ENCODE assay signal across 8 cellular contexts in the genomic region with DNA sequence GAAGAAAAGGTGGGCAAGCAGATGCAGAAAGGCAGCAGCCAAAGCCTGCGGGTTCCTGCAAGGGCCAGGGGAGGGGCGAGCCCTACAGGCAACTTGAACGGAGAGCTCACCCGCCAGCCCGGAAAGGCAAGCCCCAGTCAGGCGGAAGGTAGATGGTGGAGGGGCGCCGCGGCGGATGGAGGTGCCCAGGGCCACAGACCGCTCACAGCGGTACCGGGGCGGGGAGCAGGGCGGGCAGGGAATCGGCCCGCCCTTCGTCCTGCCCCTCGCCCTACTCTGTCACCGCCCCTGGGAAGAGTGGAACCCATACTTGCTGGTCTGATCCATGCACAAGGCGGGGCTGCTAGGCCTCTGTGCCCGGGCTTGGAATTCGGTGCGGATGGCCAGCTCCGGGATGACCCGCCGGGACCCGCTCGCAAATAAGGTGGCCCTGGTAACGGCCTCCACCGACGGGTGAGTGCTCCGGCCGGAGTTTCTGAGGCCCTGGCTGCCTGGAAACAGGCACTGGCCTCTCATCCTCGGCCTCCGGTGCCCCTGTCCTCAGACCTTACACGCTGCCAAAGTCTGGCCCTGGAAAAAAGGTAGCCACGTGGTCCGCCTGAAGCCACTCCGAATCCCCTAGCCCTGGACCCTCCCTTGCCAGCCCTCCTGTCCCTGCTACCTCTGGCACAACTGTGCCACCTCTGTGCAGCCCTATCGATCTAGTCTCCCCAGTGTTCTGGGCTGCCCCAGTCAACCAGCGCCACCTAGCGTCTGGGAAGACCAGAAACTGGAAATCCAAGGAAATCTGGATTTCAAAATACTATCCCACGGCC. TPM values are rescaled to one million over a fixed set of nuclear protein-coding genes. Genes with fewer than 3 reads are reported as not detected.
DNase-seq lines count a peak whose midpoint lies in the region; ATAC-seq, FAIRE-seq and TF ChIP-seq lines count a peak whose summit lies in the region.

Gene DHRS4 (plus strand): TSS at position 307 of the 815 bp plus-strand sequence. CDS start 19 bp downstream, at position 326.

- H3K4me1 ChIP-seq in heart right ventricle (peaks cover 0 to 28% (median 9%) of the 10 kb centered on the region in 9 donors), prostate gland (replicated peaks) (peaks cover 5% of the 10 kb centered on the region)

- POLR2A ChIA-PET in T-cell (lab: Charles Lee): no interaction called here

- H3K27me3 ChIP-seq in heart right ventricle: no peaks in the 10 kb centered on the region
- H3K27me3 ChIP-seq in prostate gland (replicated peaks; ENCODE audit: insufficient read depth): no peaks in the 10 kb centered on the region

- TF ChIP-seq CTCF in heart right ventricle (IDR thresholded peaks at IDR 0.05) (peak; percentile 71 to 94 (median 89)), prostate gland (IDR thresholded peaks at IDR 0.05) (peak; percentile 70 to 81 (median 78))

- peak; percentile 76 for FAIRE-seq in GM12891 (lab: Jason Lieb, UNC)

- CTCF ChIA-PET in T-cell (lab: Charles Lee): interaction anchor here (0.6 to 1.3 kb wide), 6 partner anchors 80 to 392 kb away, joined by 3 to 5 read pairs (median 4); partner anchors contain the start of genes DCAF11 (in 1 of the 2) and NRL (in 1 of the 2)

- H3K9me3 Mint-ChIP-seq in T-cell: peaks cover 0 to 3% (median 0%) of the 10 kb centered on the region in 3 donors

- intact Hi-C loops in heart right ventricle (cut with DNase I): loop anchor here in 1 of 10 donors (1.0 kb wide), 1 partner anchor 321 kb away; no protein-coding TSS in a partner anchor
- intact Hi-C loops in prostate gland (cut with DNase I): loop anchor here (5.0 kb wide), 1 partner anchor 321 kb away; no protein-coding TSS in a partner anchor

- peak within 1 kb of the TSS; percentile 91 to 98 (median 95) for H3K4me3 Mint-ChIP-seq in T-cell

- H3K27ac ChIP-seq in adipose tissue (ENCODE audit: low read depth, low read length) (peak within 1 kb of the TSS; percentile 29), heart right ventricle (peak within 1 kb of the TSS; percentile 63 to 95 (median 90)), prostate gland (peak within 1 kb of the TSS; percentile 86 to 87)

- H3K27ac Mint-ChIP-seq in T-cell: peak within 1 kb of the TSS; percentile 92 to 93

- DNase-seq in GM12891 (ENCODE audit: insufficient read length, low spot score): peak; percentile 64
- peak; percentile 76 for DNase-seq in NCI-H1436 (lab: John Stamatoyannopoulos, UW)
- peak; percentile 50 to 86 (median 76) for DNase-seq in T-cell
- DNase-seq in heart right ventricle: peak; percentile 81 to 87
- DNase-seq in prostate gland (ENCODE audit: low spot score): peak; percentile 77
- DNase-seq in ureter (ENCODE audit: low spot score): peak; percentile 87

- H3K9me3 ChIP-seq in heart right ventricle: peaks cover 0 to 15% (median 0%) of the 10 kb centered on the region in 11 donors
- no peaks in the 10 kb centered on the region for H3K9me3 ChIP-seq in prostate gland

- ATAC-seq in HG02798 (IDR thresholded peaks at IDR 0.05; ENCODE audit: poor library complexity, unreplicated experiment) (peak; percentile 92), T-cell (replicated peaks in 1 of 4) (peak; percentile 96 to 99 (median 98)), heart right ventricle (peak; percentile 97 to 99 (median 99))

- 0 to 1% (median 0%) methylated on average over 38 to 44 of the region's 44 CpGs for WGBS in adipose tissue, 3 donors
- 0 to 1% methylated on average over 43 to 44 of the region's 44 CpGs for WGBS in heart right ventricle, 2 donors
- WGBS in prostate gland: under 1% methylated on average over 39 of the region's 44 CpGs

- H3K27me3 Mint-ChIP-seq in T-cell: no peaks in the 10 kb centered on the region

- peak within 1 kb of the TSS; percentile 35 to 98 (median 80) for H3K4me3 ChIP-seq in heart right ventricle
- H3K4me3 ChIP-seq in prostate gland: peak within 1 kb of the TSS; percentile 64 to 68

- H3K4me1 Mint-ChIP-seq in T-cell: peaks cover 27 to 33% (median 30%) of the 10 kb centered on the region in 3 donors

- 0 out of 2 replicates have a peak, but pooled peaks have one; percentile 22 for TF ChIP-seq POLR2A in GM12891 (IDR thresholded peaks at IDR 0.05; ENCODE audit: low read depth, low read length)
- TF ChIP-seq POLR2A in prostate gland (IDR thresholded peaks at IDR 0.05): peak; percentile 38

- peaks cover 0 to 30% (median 0%) of the 10 kb centered on the region in 9 donors for H3K36me3 ChIP-seq in heart right ventricle
- H3K36me3 ChIP-seq in prostate gland: no peaks in the 10 kb centered on the region

- H3K36me3 Mint-ChIP-seq in T-cell: peaks cover 22% of the 10 kb centered on the region

TF ChIP-seq in GM12891, 5 proteins besides CTCF, POLR2A, EP300 and RAD21:
- TF ChIP-seq POLR2AphosphoS5 (IDR thresholded peaks at IDR 0.05; ENCODE audit: low read depth, low read length): peak; percentile 21; the same call in 1 of the 2 replicates
- TF ChIP-seq SPI1 (IDR thresholded peaks at IDR 0.05; ENCODE audit: low read depth, low read length): no peak
- TF ChIP-seq POU2F2 (IDR thresholded peaks at IDR 0.05; ENCODE audit: low read depth, low read length): 0 out of 2 replicates have a peak, but pooled peaks have one; percentile 44
- peak; percentile 39; the same call in 1 of the 2 replicates for TF ChIP-seq TAF1 (IDR thresholded peaks at IDR 0.05; ENCODE audit: low read depth, low read length)
- TF ChIP-seq PAX5 (IDR thresholded peaks at IDR 0.05; ENCODE audit: insufficient read depth, low read length, severe bottlenecking): no peak

RNA-seq across cellular contexts. Expression of gene DHRS4, which starts in this region (rescaled TPM):
- 20.2 TPM for polyA plus RNA-seq in GM12891 (2012; ENCODE audit: low read depth, missing spikeins)
- total RNA-seq in T-cell (10 to 100 TPM; 11.1 to 21.4 (median 17.5) TPM), heart right ventricle (10 to 100 TPM; 24.9 to 37.5 (median 30.7) TPM), prostate gland (10 to 100 TPM; 37.0 to 40.6 TPM), ureter (21.2 TPM)
- polyA plus RNA-seq in adipose tissue (10 to 100 TPM; 30.6 to 56.1 (median 55.8) TPM), heart right ventricle (10 to 100 TPM; 31.1 to 66.7 TPM)

Comparison
In these comparisons a context has a peak if more than half of its experiments do, and no peak if none do; other contexts are left out.
1. Peak in every context shown above with its lines: DNase-seq, ATAC-seq, H3K4me3 ChIP-seq and H3K27ac ChIP-seq.
2. H3K27ac ChIP-seq: peak in every context shown above with its lines; median percentile 90 in heart right ventricle; 86 in prostate gland; 29 in adipose tissue.